8 cellular contexts compared by ENCODE assay signal in the genomic region with DNA sequence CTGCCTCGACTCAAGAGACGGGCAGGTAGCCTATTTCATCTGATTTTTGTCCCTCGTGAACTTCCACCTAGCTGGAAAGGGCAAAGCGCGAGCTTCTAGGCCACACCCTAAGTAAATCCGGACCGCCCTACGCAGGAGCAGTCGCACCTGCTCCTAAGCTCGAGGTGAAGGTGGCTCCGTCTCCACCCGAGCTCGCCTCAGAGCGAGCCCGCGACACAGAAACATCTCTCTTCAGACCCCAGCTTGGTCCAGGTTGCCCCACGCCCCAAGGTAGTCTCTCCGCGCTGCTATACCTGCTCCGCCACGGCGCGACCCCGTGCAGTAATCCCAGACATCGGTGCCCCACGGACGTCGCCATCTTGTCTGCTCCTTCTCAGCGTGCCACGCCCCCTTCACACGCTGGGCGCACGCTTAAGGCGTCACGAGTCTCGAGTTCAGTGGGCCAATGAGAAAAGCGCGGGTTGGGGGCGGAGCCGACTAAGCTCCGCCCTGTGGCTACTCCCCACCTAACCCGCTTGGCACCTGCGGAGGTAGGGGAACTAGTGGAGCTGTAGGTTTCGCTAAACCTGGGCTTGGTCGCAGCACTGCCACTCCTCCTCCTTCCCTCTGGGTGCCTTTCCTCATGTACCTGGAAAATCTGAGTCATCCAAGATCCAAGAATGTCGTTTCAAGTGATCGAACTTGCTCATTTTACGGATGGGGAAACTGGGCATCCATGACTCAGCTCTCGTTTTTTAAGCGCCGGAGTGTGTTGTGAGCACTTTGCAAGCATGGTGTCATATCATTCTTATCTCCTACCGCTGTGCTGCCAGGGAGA. TPM values are rescaled to one million over a fixed set of nuclear protein-coding genes. Genes with fewer than 3 reads are reported as not detected.
DNase-seq lines count a peak whose midpoint lies in the region; ATAC-seq and TF ChIP-seq lines count a peak whose summit lies in the region.

TSS of gene PISD (minus strand) at position 365 of the 817 bp plus-strand sequence. CDS start at position 358, 7 bp downstream.

- H3K4me3 ChIP-seq in right atrium auricular region: peak within 1 kb of the TSS; percentile 74 to 80
- peak within 1 kb of the TSS; percentile 89 to 97 for H3K4me3 ChIP-seq in uterus

- DNase-seq in NCI-H187 (lab: John Stamatoyannopoulos, UW) (peak; percentile 89 to 90), T-helper 2 cell (peak; percentile 90 to 97 (median 94)), anterior cingulate cortex (lab: John Stamatoyannopoulos, UW) (peak; percentile 59 to 95 (median 88)), right atrium auricular region (ENCODE audit: low spot score) (peak; percentile 96), pulmonary artery endothelial cell (ENCODE audit: low read depth, low spot score) (peak; percentile 81), uterus (peak; percentile 94 to 95)

- TF ChIP-seq CTCF in right atrium auricular region (IDR thresholded peaks at IDR 0.05): no peak
- peak in 2 of 4 experiments; percentile 2 to 12 for TF ChIP-seq CTCF in uterus (IDR thresholded peaks at IDR 0.05)

- H3K4me1 ChIP-seq in right atrium auricular region (peaks cover 0 to 20% of the 10 kb centered on the region in 2 donors), uterus (no peaks in the 10 kb centered on the region)

- peak within 1 kb of the TSS; percentile 32 to 65 for H3K27ac ChIP-seq in right atrium auricular region
- H3K27ac ChIP-seq in uterus: peak within 1 kb of the TSS; percentile 64 to 75

- H3K9me3 ChIP-seq in right atrium auricular region (no peaks in the 10 kb centered on the region), uterus (no peaks in the 10 kb centered on the region)

- H3K27me3 ChIP-seq in right atrium auricular region (no peaks in the 10 kb centered on the region), uterus (no peaks in the 10 kb centered on the region)

- peak; percentile 76 for TF ChIP-seq POLR2A in GM15510 (IDR thresholded peaks at IDR 0.05; ENCODE audit: borderline replicate concordance, extremely low read depth, insufficient read length)
- peak; percentile 33 to 67 for TF ChIP-seq POLR2A in uterus (IDR thresholded peaks at IDR 0.05)

- ATAC-seq in HG02885 (IDR thresholded peaks at IDR 0.05; ENCODE audit: poor library complexity, unreplicated experiment): peak; percentile 90

- no peaks in the 10 kb centered on the region for H3K36me3 ChIP-seq in right atrium auricular region
- no peaks in the 10 kb centered on the region for H3K36me3 ChIP-seq in uterus

- intact Hi-C loops in uterus (cut with DNase I; ENCODE audit: low total_unique reads): no loop called here

RNA-seq across cellular contexts. Expression of gene PISD, which starts in this region (rescaled TPM):
- total RNA-seq in right atrium auricular region (10 to 100 TPM; 14.8 to 27.3 TPM), pulmonary artery endothelial cell (39.4 and 48.0 TPM in 2 replicates), uterus (100 to 1,000 TPM in 1 of 4 donors, 10 to 100 TPM in 3; 21.8 to 205 (median 42.2) TPM)

Comparison
In these comparisons a context has a peak if more than half of its experiments do, and no peak if none do; other contexts are left out.
1. Peak in every context shown above with its lines: DNase-seq, ATAC-seq, H3K4me3 ChIP-seq and H3K27ac ChIP-seq.